In the genomic region with DNA sequence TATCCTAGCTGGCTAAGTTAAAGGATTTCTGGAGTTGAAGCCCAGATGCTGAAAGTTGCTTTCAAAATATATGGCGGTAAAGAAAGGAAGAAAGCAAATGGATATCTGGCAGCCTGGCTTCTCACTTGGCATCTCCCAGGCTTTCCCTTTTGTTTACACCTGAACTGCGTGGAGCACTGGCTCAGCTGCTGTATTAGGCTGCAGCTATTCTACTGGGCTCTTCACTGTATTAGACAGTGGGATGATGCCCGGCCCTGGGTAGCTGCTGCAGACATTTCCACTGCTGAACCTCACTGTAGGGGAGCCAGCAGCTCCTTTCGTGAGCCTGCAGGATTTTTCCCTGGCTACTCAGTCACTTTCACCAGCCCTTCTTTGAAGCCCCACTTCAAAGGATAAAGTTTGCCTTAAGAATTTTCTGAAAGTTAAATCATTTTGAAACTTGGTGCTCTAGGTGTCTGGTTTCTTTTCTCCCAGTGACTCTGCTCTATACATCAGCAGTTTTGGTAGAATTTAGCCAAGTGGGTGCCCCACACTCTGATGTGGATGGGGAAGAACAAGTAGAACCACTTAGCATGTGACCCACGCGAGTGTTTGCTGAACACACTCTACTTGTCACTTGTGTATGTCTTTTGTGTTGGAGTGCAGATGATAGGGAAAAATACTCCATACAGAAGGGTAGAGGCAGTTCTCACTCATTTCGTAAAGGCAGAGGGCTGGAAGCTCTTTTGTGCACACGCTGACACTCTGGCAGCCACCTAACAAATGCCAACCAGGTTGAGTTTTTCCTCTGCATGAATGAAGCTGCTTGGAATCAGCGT, we compare ENCODE assay signal across 14 cellular contexts. TPM values are rescaled to one million over a fixed set of nuclear protein-coding genes. Genes with fewer than 3 reads are reported as not detected.
DNase-seq lines count a peak whose midpoint lies in the region; ATAC-seq and TF ChIP-seq lines count a peak whose summit lies in the region.
"Had no signal": no experiment of that assay in that cellular context is flagged by ENCODE, and none has a peak within 500 bp of the region (broad histone marks: within the 10 kb centered on the region; RNA-seq: fewer than 3 reads in every experiment).

No MANE protein-coding gene starts in this region.

- POLR2A ChIA-PET in activated CD4-positive, alpha-beta T cell treated with anti-CD3 and anti-CD28 coated beads for 36 hours (lab: Charles Lee), result interaction anchor here (1.1 kb wide), 1 partner anchor 9 kb away, joined by 3 read pairs; no protein-coding TSS in a partner anchor

- no peaks in the 10 kb centered on the region for H3K9me3 Mint-ChIP-seq in activated CD4-positive, alpha-beta T cell treated with anti-CD3 and anti-CD28 coated beads for 36 hours (ENCODE audit: low read depth)
- no peaks in the 10 kb centered on the region for H3K9me3 Mint-ChIP-seq in activated naive CD4-positive, alpha-beta T cell treated with anti-CD3 and anti-CD28 coated beads, Interleukin-2, amount 50 U/mL, for 72 hours
- H3K9me3 Mint-ChIP-seq in osteocyte (ENCODE audit: unreplicated experiment), result no peaks in the 10 kb centered on the region

- peak overlapping the region; percentile 47 for H3K4me3 ChIP-seq in MM.1S (ENCODE audit: low read length)
- no peak overlapping the region for H3K4me3 ChIP-seq in mammary epithelial cell (replicated peaks in 1 of 3; ENCODE audit: insufficient read depth in 1 of 3, low read depth in 2 of 3, low read length in 3 of 3)

- no peak for DNase-seq in activated CD4-positive, alpha-beta T cell treated with anti-CD3 and anti-CD28 coated beads for 36 hours
- DNase-seq in activated CD4-positive, alpha-beta T cell treated with anti-CD3 and anti-CD28 coated beads, Interleukin-2, amount 50 U/mL, for 4 hours, result no peak
- DNase-seq in MM.1S, result peak; percentile 41
- no peak for DNase-seq in activated naive CD4-positive, alpha-beta T cell treated with anti-CD3 and anti-CD28 coated beads, Interleukin-2, amount 50 U/mL, for 72 hours (ENCODE audit: low spot score in 2 of 2)
- DNase-seq in osteocyte (ENCODE audit: extremely low spot score, unreplicated experiment), result no peak
- DNase-seq in mammary epithelial cell, result no peak
- no peak for DNase-seq in COLO829 (ENCODE audit: low spot score)
- DNase-seq: ACHN; activated CD4-positive, alpha-beta T cell treated with anti-CD3 and anti-CD28 coated beads, Interleukin-2, amount 50 U/mL, for 48 hours; NCI-H1694; SHP77 had no signal

- H3K79me2 ChIP-seq in MM.1S (ENCODE audit: low read length), result peaks cover 98% of the 10 kb centered on the region
- H3K79me2 ChIP-seq in mammary epithelial cell (ENCODE audit: insufficient read depth, low read length), result peaks cover 98% of the 10 kb centered on the region

- dilution Hi-C loops in mammary epithelial cell (cut with HindIII; ENCODE audit: low sequenced_read_pairs), result no loop called here

- no TSS peak for BruUV-seq in mammary epithelial cell (replicated peaks; lab: Mats Ljungman, UMichigan)

- no peaks in the 10 kb centered on the region for H3K27me3 Mint-ChIP-seq in activated CD4-positive, alpha-beta T cell treated with anti-CD3 and anti-CD28 coated beads for 36 hours
- no peaks in the 10 kb centered on the region for H3K27me3 Mint-ChIP-seq in osteocyte (ENCODE audit: unreplicated experiment)

- H3K27ac ChIP-seq in MM.1S (ENCODE audit: low read length) (peak overlapping the region; percentile 96), mammary epithelial cell (ENCODE audit: insufficient read depth, low read depth, low read length) (no peak overlapping the region)

- H3K4me3 Mint-ChIP-seq in activated CD4-positive, alpha-beta T cell treated with anti-CD3 and anti-CD28 coated beads for 36 hours, result no peak overlapping the region
- no peak overlapping the region for H3K4me3 Mint-ChIP-seq in osteocyte (ENCODE audit: unreplicated experiment)

- H3K27ac Mint-ChIP-seq in activated CD4-positive, alpha-beta T cell treated with anti-CD3 and anti-CD28 coated beads for 36 hours, result no peak overlapping the region
- peak overlapping the region in 1 of 2 donors; percentile 24 for H3K27ac Mint-ChIP-seq in activated naive CD4-positive, alpha-beta T cell treated with anti-CD3 and anti-CD28 coated beads, Interleukin-2, amount 50 U/mL, for 72 hours
- H3K27ac Mint-ChIP-seq in osteocyte (ENCODE audit: unreplicated experiment), result peak overlapping the region; percentile 69

- no peak overlapping the region for H2AFZ ChIP-seq in MM.1S (ENCODE audit: low read length)
- no peak overlapping the region for H2AFZ ChIP-seq in mammary epithelial cell (ENCODE audit: low read depth, low read length)

- ATAC-seq in activated CD4-positive, alpha-beta T cell treated with anti-CD3 and anti-CD28 coated beads for 36 hours, result peak; percentile 48
- peak; percentile 43 to 68 for ATAC-seq in activated naive CD4-positive, alpha-beta T cell treated with anti-CD3 and anti-CD28 coated beads, Interleukin-2, amount 50 U/mL, for 72 hours
- no peak for ATAC-seq in HG03354 (IDR thresholded peaks at IDR 0.05; ENCODE audit: poor library complexity, severe bottlenecking, unreplicated experiment)

- H3K9me2 ChIP-seq in MM.1S (replicated peaks; ENCODE audit: insufficient read depth, low read length), result no peaks in the 10 kb centered on the region

- WGBS in mammary epithelial cell (ENCODE audit: low coverage, missing lambda C conversion rate), result 40% methylated on average over 9 of the region's 9 CpGs

- peaks cover 94% of the 10 kb centered on the region for H3K4me1 ChIP-seq in MM.1S (ENCODE audit: low read length)
- peaks cover 14% of the 10 kb centered on the region for H3K4me1 ChIP-seq in mammary epithelial cell (ENCODE audit: insufficient read depth, low read length)

- H3K9ac ChIP-seq in MM.1S (ENCODE audit: low read length) (peak overlapping the region; percentile 61), mammary epithelial cell (ENCODE audit: insufficient read depth, low read length) (no peak overlapping the region)

- peaks cover 93% of the 10 kb centered on the region for H3F3A ChIP-seq in MM.1S (ENCODE audit: insufficient read depth, low read length)

- H3K36me3 ChIP-seq in MM.1S (replicated peaks; ENCODE audit: insufficient read depth, low read length) (peaks cover 6% of the 10 kb centered on the region; the same call in 1 of the 2 replicates), mammary epithelial cell (ENCODE audit: insufficient read depth, low read length) (peaks cover 3% of the 10 kb centered on the region)

- no peak for TF ChIP-seq CTCF in MM.1S (IDR thresholded peaks at IDR 0.05; ENCODE audit: low read length)
- no peak for TF ChIP-seq CTCF in osteocyte (IDR thresholded peaks at IDR 0.05)
- no peak for TF ChIP-seq CTCF in mammary epithelial cell (conservative IDR thresholded peaks at IDR 0.05 in 1 of 2, IDR thresholded peaks at IDR 0.05 in 1 of 2; ENCODE audit: extremely low read depth in 1 of 2, insufficient read depth in 1 of 2, low read depth in 1 of 2, low read length in 2 of 2)

- CTCF ChIA-PET in activated CD4-positive, alpha-beta T cell treated with anti-CD3 and anti-CD28 coated beads for 36 hours (lab: Charles Lee), result interaction anchor here (0.6 to 3.2 kb wide), 5 partner anchors 14 to 717 kb away, joined by 3 to 12 read pairs (median 3); no protein-coding TSS in a partner anchor
- CTCF ChIA-PET in mammary epithelial cell (lab: Charles Lee; ENCODE audit: low non-redundant PET), result no interaction called here

- H4K20me1 ChIP-seq in MM.1S (ENCODE audit: insufficient read depth, low read length) (no peaks in the 10 kb centered on the region), mammary epithelial cell (ENCODE audit: insufficient read depth, low read length) (peaks cover 2% of the 10 kb centered on the region)

- peaks cover 62% of the 10 kb centered on the region for H3K4me1 Mint-ChIP-seq in activated CD4-positive, alpha-beta T cell treated with anti-CD3 and anti-CD28 coated beads for 36 hours
- peaks cover 42% of the 10 kb centered on the region for H3K4me1 Mint-ChIP-seq in osteocyte (ENCODE audit: unreplicated experiment)

- H3K36me3 Mint-ChIP-seq in activated CD4-positive, alpha-beta T cell treated with anti-CD3 and anti-CD28 coated beads for 36 hours (ENCODE audit: low read depth), result peaks cover 18% of the 10 kb centered on the region
- peaks cover 11 to 50% of the 10 kb centered on the region in 2 donors for H3K36me3 Mint-ChIP-seq in activated naive CD4-positive, alpha-beta T cell treated with anti-CD3 and anti-CD28 coated beads, Interleukin-2, amount 50 U/mL, for 72 hours
- H3K36me3 Mint-ChIP-seq in osteocyte (ENCODE audit: unreplicated experiment), result peaks cover 14% of the 10 kb centered on the region

- H3K4me2 ChIP-seq in MM.1S (ENCODE audit: low read depth, low read length) (peak overlapping the region; percentile 82), mammary epithelial cell (ENCODE audit: insufficient read depth, low read depth, low read length) (no peak overlapping the region)

- intact Hi-C loops in activated CD4-positive, alpha-beta T cell treated with anti-CD3 and anti-CD28 coated beads for 36 hours (cut with DNase I, micrococcal nuclease), result no loop called here
- intact Hi-C loops in mammary epithelial cell (cut with micrococcal nuclease), result no loop called here

- in situ Hi-C loops in mammary epithelial cell (cut with MboI; ENCODE audit: low sequenced_read_pairs in 2 of 2), result loop anchor here in 1 of 2 donors (25.0 kb wide), 1 partner anchor 571 kb away; no protein-coding TSS in a partner anchor

- H3K9me3 ChIP-seq in MM.1S (replicated peaks; ENCODE audit: insufficient read depth, low read length), result no peaks in the 10 kb centered on the region
- H3K9me3 ChIP-seq in mammary epithelial cell (replicated peaks; ENCODE audit: insufficient read depth, low read length), result no peaks in the 10 kb centered on the region

- no peaks in the 10 kb centered on the region for H3K27me3 ChIP-seq in MM.1S (replicated peaks; ENCODE audit: insufficient read depth, low read length)
- H3K27me3 ChIP-seq in mammary epithelial cell (ENCODE audit: insufficient read depth, low read length), result no peaks in the 10 kb centered on the region

RNA-seq across cellular contexts. Expression of a gene that starts 49.9 kb away (rescaled TPM):
- total RNA-seq in activated CD4-positive, alpha-beta T cell treated with anti-CD3 and anti-CD28 coated beads for 36 hours, result not detected
- total RNA-seq in activated naive CD4-positive, alpha-beta T cell treated with anti-CD3 and anti-CD28 coated beads, Interleukin-2, amount 50 U/mL, for 72 hours, result not detected
- not detected in 2 replicates for total RNA-seq in osteocyte
- not detected for total RNA-seq in mammary epithelial cell
- not detected for polyA plus RNA-seq in mammary epithelial cell
- polyA minus RNA-seq in mammary epithelial cell, result not detected
- total RNA-seq: epithelial cell of proximal tubule, subcutaneous adipose tissue had no signal
